1 cellular context compared by ENCODE assay signal in genomic region chr1:24914226-24915069, GRCh38.
A peak's percentile ranks its signal among the peaks of the same experiment; 100 is the strongest.
TF ChIP-seq lines count a peak whose summit lies in the region.

No MANE protein-coding gene starts in this region.

TF ChIP-seq in HepG2, 621 proteins besides CTCF, POLR2A, EP300 and RAD21 (continued from another document and continues in another):
- TF ChIP-seq ZNF609 (CRISPR knock-in tag; IDR thresholded peaks at IDR 0.05; ENCODE audit: borderline replicate concordance) (0 out of 2 replicates have a peak, but pooled peaks have one; percentile 14), DRAP1 (CRISPR knock-in tag; IDR thresholded peaks at IDR 0.05) (no peak; the same call in 1 of the 2 replicates), NFIB (CRISPR knock-in tag; IDR thresholded peaks at IDR 0.05; ENCODE audit: borderline replicate concordance) (no peak), ZNF703 (CRISPR knock-in tag; IDR thresholded peaks at IDR 0.05; ENCODE audit: borderline replicate concordance) (peak; percentile 39; the same call in 1 of the 2 replicates), POLR2AphosphoS5 (IDR thresholded peaks at IDR 0.05; ENCODE audit: low read depth, low read length) (no peak), ZNF530 (CRISPR knock-in tag; IDR thresholded peaks at IDR 0.05; ENCODE audit: low read depth) (no peak), CHD4 (IDR thresholded peaks at IDR 0.05; ENCODE audit: borderline replicate concordance, low read length) (no peak), PAX8 (CRISPR knock-in tag; IDR thresholded peaks at IDR 0.05; ENCODE audit: borderline replicate concordance) (no peak), ZNF441 (CRISPR knock-in tag; IDR thresholded peaks at IDR 0.05; ENCODE audit: borderline replicate concordance) (no peak), GTF2F1 (IDR thresholded peaks at IDR 0.05; ENCODE audit: low read length) (no peak), ARNT2 (CRISPR knock-in tag; IDR thresholded peaks at IDR 0.05; ENCODE audit: low read depth) (no peak), ZNF430 (CRISPR knock-in tag; IDR thresholded peaks at IDR 0.05) (peak; percentile 70), ZBTB34 (CRISPR knock-in tag; IDR thresholded peaks at IDR 0.05) (0 out of 2 replicates have a peak, but pooled peaks have one; percentile 23), ZBTB14 (CRISPR knock-in tag; IDR thresholded peaks at IDR 0.05) (no peak), ZNF770 (CRISPR knock-in tag; IDR thresholded peaks at IDR 0.05) (no peak), AHDC1 (CRISPR knock-in tag; IDR thresholded peaks at IDR 0.05; ENCODE audit: borderline replicate concordance) (peak; percentile 26; the same call in 1 of the 2 replicates), FOXO1 (CRISPR knock-in tag; IDR thresholded peaks at IDR 0.05) (no peak), ARHGAP35 (CRISPR knock-in tag; IDR thresholded peaks at IDR 0.05; ENCODE audit: borderline replicate concordance) (0 out of 2 replicates have a peak, but pooled peaks have one; percentile 9), SRY (CRISPR knock-in tag; IDR thresholded peaks at IDR 0.05) (peak; percentile 60), JUN (CRISPR knock-in tag; IDR thresholded peaks at IDR 0.05) (no peak), ZNF7 (CRISPR knock-in tag; IDR thresholded peaks at IDR 0.05) (no peak), MAFK (conservative IDR thresholded peaks at IDR 0.05 in 1 of 2, IDR thresholded peaks at IDR 0.05 in 1 of 2; ENCODE audit: low read length in 2 of 2) (no peak), FLYWCH1 (CRISPR knock-in tag; IDR thresholded peaks at IDR 0.05) (no peak), XBP1 (CRISPR knock-in tag; IDR thresholded peaks at IDR 0.05) (no peak), AFF4 (CRISPR knock-in tag; IDR thresholded peaks at IDR 0.05) (no peak), RFX3 (CRISPR knock-in tag; IDR thresholded peaks at IDR 0.05) (no peak), STAT5B (CRISPR knock-in tag; IDR thresholded peaks at IDR 0.05) (no peak), ZNF205 (CRISPR knock-in tag; IDR thresholded peaks at IDR 0.05) (no peak), NONO (IDR thresholded peaks at IDR 0.05) (no peak), NONO (CRISPR knock-in tag; conservative IDR thresholded peaks at IDR 0.05) (no peak), ZNF644 (CRISPR knock-in tag; IDR thresholded peaks at IDR 0.05; ENCODE audit: low read depth) (no peak), KAT7 (CRISPR knock-in tag; IDR thresholded peaks at IDR 0.05; ENCODE audit: borderline replicate concordance) (no peak), SKIL (CRISPR knock-in tag; IDR thresholded peaks at IDR 0.05; ENCODE audit: borderline replicate concordance) (no peak), ATF1 (CRISPR knock-in tag; IDR thresholded peaks at IDR 0.05) (no peak), RARA (CRISPR knock-in tag; IDR thresholded peaks at IDR 0.05) (no peak), HOXA9 (CRISPR knock-in tag; IDR thresholded peaks at IDR 0.05; ENCODE audit: borderline replicate concordance) (no peak), MXD4 (CRISPR knock-in tag; IDR thresholded peaks at IDR 0.05) (peak; percentile 15; the same call in 1 of the 2 replicates), ZNF552 (CRISPR knock-in tag; IDR thresholded peaks at IDR 0.05; ENCODE audit: borderline replicate concordance) (no peak), HNRNPH1 (optimal IDR thresholded peaks at IDR 0.05; ENCODE audit: low read depth, low read length) (no peak), ZNF160 (CRISPR knock-in tag; IDR thresholded peaks at IDR 0.05) (no peak), ZNF501 (CRISPR knock-in tag; IDR thresholded peaks at IDR 0.05) (no peak)
